In genomic region chr15:78034495-78035191, GRCh38 we compare ENCODE assay signal across 9 cellular contexts. TPM values are rescaled to one million over a fixed set of nuclear protein-coding genes. Genes with fewer than 3 reads are reported as not detected.
A peak's percentile ranks its signal among the peaks of the same experiment; 100 is the strongest.
DNase-seq lines count a peak whose midpoint lies in the region; ATAC-seq lines count a peak whose summit lies in the region.
"Had no signal": no experiment of that assay in that cellular context is flagged by ENCODE, and none has a peak within 500 bp of the region (broad histone marks: within the 10 kb centered on the region; RNA-seq: fewer than 3 reads in every experiment).

No MANE protein-coding gene starts in this region.

- peaks cover 0 to 5% of the 10 kb centered on the region in 2 donors for H3K36me3 ChIP-seq in muscle layer of duodenum (ENCODE audit: control insufficient read depth in 1 of 2, insufficient read depth in 2 of 2, low read length in 2 of 2)

- peaks cover 18 to 21% of the 10 kb centered on the region in 2 donors for H3K4me1 ChIP-seq in muscle layer of duodenum (ENCODE audit: control insufficient read depth in 1 of 2, insufficient read depth in 2 of 2, low read length in 2 of 2)

- no peaks in the 10 kb centered on the region for H3K27me3 ChIP-seq in muscle layer of duodenum (ENCODE audit: low read depth, low read length)

- H3K9me3 ChIP-seq in T-helper 17 cell (ENCODE audit: control insufficient read depth, low read length, poor library complexity, severe bottlenecking) (no peaks in the 10 kb centered on the region), muscle layer of duodenum (ENCODE audit: control insufficient read depth in 1 of 2, low read length in 2 of 2) (no peaks in the 10 kb centered on the region)

- H3K4me1 Mint-ChIP-seq in T-helper 17 cell = peaks cover 70% of the 10 kb centered on the region

- H3K4me3 ChIP-seq in muscle layer of duodenum (ENCODE audit: low read depth in 1 of 2, low read length in 2 of 2) = peak overlapping the region in 1 of 2 donors; percentile 26

- peak; percentile 82 for ATAC-seq in GM18511 (IDR thresholded peaks at IDR 0.05; ENCODE audit: unreplicated experiment)
- peak; percentile 61 for ATAC-seq in HG02973 (IDR thresholded peaks at IDR 0.05; ENCODE audit: unreplicated experiment)
- ATAC-seq in T-helper 17 cell = peak; percentile 89

- DNase-seq in T-helper 17 cell = peak; percentile 49 to 73 (median 67)
- DNase-seq in stimulated activated naive CD4-positive, alpha-beta T cell (lab: John Stamatoyannopoulos, UW) = peak; percentile 48 to 76 (median 62)
- no peak for DNase-seq in ACHN
- DNase-seq in NCI-H1092 (lab: John Stamatoyannopoulos, UW) = no peak

- in situ Hi-C loops in ACHN (cut with HindIII; ENCODE audit: low pct_ligation_motif_present, low pct_unique_long_range_greater_than_20kb, low sequenced_read_pairs) = no loop called here

- H3K27ac ChIP-seq in angular gyrus (ENCODE audit: low read depth, low read length) (peak overlapping the region; percentile 33), muscle layer of duodenum (ENCODE audit: low read length) (peak overlapping the region; percentile 53)

- no peaks in the 10 kb centered on the region for H3K27me3 Mint-ChIP-seq in T-helper 17 cell

- H3K27ac Mint-ChIP-seq in T-helper 17 cell = no peak overlapping the region

- peak overlapping the region; percentile 79 for H3K4me3 Mint-ChIP-seq in T-helper 17 cell

- peaks cover 7% of the 10 kb centered on the region for H3K36me3 Mint-ChIP-seq in T-helper 17 cell (ENCODE audit: low read depth)

RNA-seq across cellular contexts. Expression of gene TBC1D2B, which starts 42.9 kb away (rescaled TPM):
- 100 to 1,000 TPM in 1 of 2 donors, 10 to 100 TPM in 1; 91.0 to 130 TPM for total RNA-seq in T-helper 17 cell

RNA-seq across cellular contexts. Expression of gene SH2D7, which starts 57.7 kb away (rescaled TPM):
- not detected for total RNA-seq in T-helper 17 cell
- total RNA-seq: HT1080 had no signal

Comparison
In these comparisons a context has a peak if more than half of its experiments do, and no peak if none do; other contexts are left out.
1. DNase-seq: peak in T-helper 17 cell (3 of 3) and stimulated activated naive CD4-positive, alpha-beta T cell (6 of 6); none in ACHN (single experiment) and NCI-H1092 (single experiment).
2. Peak in every context shown above with its lines, with median percentiles within 50 percentile points of each other: ATAC-seq.